ENCODE assay signal across 20 cellular contexts in genomic region chr2:96135621-96136020, GRCh38. TPM values are rescaled to one million over a fixed set of nuclear protein-coding genes. Genes with fewer than 3 reads are reported as not detected.
A peak's percentile ranks its signal among the peaks of the same experiment; 100 is the strongest.
DNase-seq lines count a peak whose midpoint lies in the region; ATAC-seq and TF ChIP-seq lines count a peak whose summit lies in the region.
"Had no signal": no experiment of that assay in that cellular context is flagged by ENCODE, and none has a peak within 500 bp of the region (broad histone marks: within the 10 kb centered on the region; RNA-seq: fewer than 3 reads in every experiment).

No MANE protein-coding gene starts in this region.

- peaks cover 31% of the 10 kb centered on the region for H3K4me1 Mint-ChIP-seq in activated T-cell treated with anti-CD3 and anti-CD28 coated beads, Interleukin-2, amount 50 U/mL, for 24 hours (ENCODE audit: low read depth)
- H3K4me1 Mint-ChIP-seq in dendritic cell treated with granulocyte-macrophage colony-stimulating factor and Interleukin-4, amounts not matched to agents 40 ng/mL and 50 ng/mL, for 4 days (ENCODE audit: low read depth) = peaks cover 9% of the 10 kb centered on the region

- no peak for ATAC-seq in left ventricle myocardium superior
- ATAC-seq in gastroesophageal sphincter = no peak
- ATAC-seq: A549, GM23338, HCT116, HepG2 had no signal

- no peak overlapping the region for H3K4me3 ChIP-seq in right atrium auricular region
- H3K4me3 ChIP-seq in neuronal stem cell (ENCODE audit: low read length in 2 of 2) = no peak overlapping the region
- no peak overlapping the region for H3K4me3 ChIP-seq in gastroesophageal sphincter
- H3K4me3 ChIP-seq: A549, GM23338 had no signal

- no peak for TF ChIP-seq POLR2A in gastroesophageal sphincter (IDR thresholded peaks at IDR 0.05)

- peak overlapping the region; percentile 66 for H3K27ac Mint-ChIP-seq in activated T-cell treated with anti-CD3 and anti-CD28 coated beads, Interleukin-2, amount 50 U/mL, for 24 hours
- peak overlapping the region; percentile 28 for H3K27ac Mint-ChIP-seq in dendritic cell treated with granulocyte-macrophage colony-stimulating factor and Interleukin-4, amounts not matched to agents 40 ng/mL and 50 ng/mL, for 4 days
- H3K27ac Mint-ChIP-seq: CD4-positive, alpha-beta T cell; GM23338; HFFc6 had no signal

- TF ChIP-seq CTCF in right atrium auricular region (IDR thresholded peaks at IDR 0.05) (no peak), gastroesophageal sphincter (IDR thresholded peaks at IDR 0.05) (no peak)

- no peak overlapping the region for H3K4me2 ChIP-seq in neuronal stem cell (ENCODE audit: insufficient read depth, low read length, poor library complexity, severe bottlenecking)
- H3K4me2 ChIP-seq: A549, GM23338 had no signal

- H3K23ac ChIP-seq in neuronal stem cell (ENCODE audit: low read depth, low read length, poor library complexity) = no peak overlapping the region

- H2AFZ ChIP-seq in neuronal stem cell (ENCODE audit: low read length) = no peak overlapping the region
- H2AFZ ChIP-seq: GM23338 had no signal

- no CpG with 5 or more reads among the region's 5 CpGs for WGBS in neuronal stem cell (ENCODE audit: extremely low coverage in 2 of 2, insufficient read length in 2 of 2, insufficient replicate concordance in 1 of 2), 2 donors
- WGBS in gastroesophageal sphincter (ENCODE audit: low coverage in 1 of 2), 2 donors = 74% methylated on average over 4 of the region's 5 CpGs; no CpG with 5 or more reads in 1 of the 2 donors

- peak overlapping the region; percentile 48 for H3K18ac ChIP-seq in neuronal stem cell (ENCODE audit: low read length)

- no peaks in the 10 kb centered on the region for H3K36me3 ChIP-seq in right atrium auricular region
- H3K36me3 ChIP-seq in neuronal stem cell (replicated peaks in 1 of 2; ENCODE audit: control insufficient read depth in 2 of 2, insufficient read depth in 2 of 2, low read length in 2 of 2) = no peaks in the 10 kb centered on the region
- H3K36me3 ChIP-seq in gastroesophageal sphincter = no peaks in the 10 kb centered on the region

- no peak for TF ChIP-seq EP300 in gastroesophageal sphincter (IDR thresholded peaks at IDR 0.05)

- H3K9me3 Mint-ChIP-seq in activated T-cell treated with anti-CD3 and anti-CD28 coated beads, Interleukin-2, amount 50 U/mL, for 24 hours = no peaks in the 10 kb centered on the region
- no peaks in the 10 kb centered on the region for H3K9me3 Mint-ChIP-seq in dendritic cell treated with granulocyte-macrophage colony-stimulating factor and Interleukin-4, amounts not matched to agents 40 ng/mL and 50 ng/mL, for 4 days
- H3K9me3 Mint-ChIP-seq: CD4-positive, alpha-beta T cell; GM23338; HFFc6 had no signal

- intact Hi-C loops in left ventricle myocardium superior (cut with micrococcal nuclease) = loop anchor here (5.0 kb wide), 1 partner anchor 37 kb away; no protein-coding TSS in a partner anchor
- intact Hi-C loops in dendritic cell treated with granulocyte-macrophage colony-stimulating factor and Interleukin-4, amounts not matched to agents 40 ng/mL and 50 ng/mL, for 4 days (cut with micrococcal nuclease) = no loop called here

- H3K27me3 Mint-ChIP-seq in activated T-cell treated with anti-CD3 and anti-CD28 coated beads, Interleukin-2, amount 50 U/mL, for 24 hours = no peaks in the 10 kb centered on the region
- peaks cover 21% of the 10 kb centered on the region for H3K27me3 Mint-ChIP-seq in dendritic cell treated with granulocyte-macrophage colony-stimulating factor and Interleukin-4, amounts not matched to agents 40 ng/mL and 50 ng/mL, for 4 days
- H3K27me3 Mint-ChIP-seq: CD4-positive, alpha-beta T cell had no signal

- H4K8ac ChIP-seq in neuronal stem cell (ENCODE audit: low read depth, low read length) = no peak overlapping the region

- no peaks in the 10 kb centered on the region for H3K9me3 ChIP-seq in right atrium auricular region
- peaks cover 0 to 2% of the 10 kb centered on the region in 2 donors for H3K9me3 ChIP-seq in neuronal stem cell (replicated peaks in 1 of 2; ENCODE audit: control insufficient read depth in 2 of 2, insufficient read depth in 1 of 2, low read depth in 1 of 2, low read length in 2 of 2)
- no peaks in the 10 kb centered on the region for H3K9me3 ChIP-seq in gastroesophageal sphincter
- H3K9me3 ChIP-seq: A549, Caco-2 had no signal

- no peaks in the 10 kb centered on the region for H3K27me3 ChIP-seq in right atrium auricular region
- peaks cover 0 to 66% (median 2%) of the 10 kb centered on the region in 3 experiments for H3K27me3 ChIP-seq in neuronal stem cell (ENCODE audit: control insufficient read depth in 3 of 3, insufficient read depth in 3 of 3, low read depth in 1 of 3, low read length in 3 of 3)
- peaks cover 49% of the 10 kb centered on the region for H3K27me3 ChIP-seq in gastroesophageal sphincter

- H2BK15ac ChIP-seq in neuronal stem cell (ENCODE audit: low read length) = no peak overlapping the region

- no peak for DNase-seq in activated T-cell treated with anti-CD3 and anti-CD28 coated beads, Interleukin-2, amount 50 U/mL, for 24 hours
- no peak for DNase-seq in activated T-cell treated with anti-CD3 and anti-CD28 coated beads, Interleukin-2, amount 50 U/mL, for 48 hours
- DNase-seq in left ventricle myocardium superior (peak; percentile 10), right atrium auricular region (ENCODE audit: low spot score) (no peak), neuronal stem cell (ENCODE audit: low spot score) (no peak), NCI-H1694 treated with DMSO at 0.1 percent for 48 hours (lab: John Stamatoyannopoulos, UW) (no peak)
- DNase-seq: AML-193, Caco-2, H7, HFFc6 had no signal

- no peaks in the 10 kb centered on the region for H3K79me1 ChIP-seq in neuronal stem cell (ENCODE audit: low read depth, low read length)

- H3K4ac ChIP-seq in neuronal stem cell (ENCODE audit: low read length) = no peak overlapping the region

- H2BK5ac ChIP-seq in neuronal stem cell (ENCODE audit: low read length) = no peak overlapping the region

- H3K4me1 ChIP-seq in right atrium auricular region (peaks cover 0 to 3% of the 10 kb centered on the region in 2 donors), neuronal stem cell (ENCODE audit: control insufficient read depth in 2 of 2, insufficient read depth in 1 of 2, low read depth in 1 of 2, low read length in 2 of 2) (no peaks in the 10 kb centered on the region), gastroesophageal sphincter (no peaks in the 10 kb centered on the region)
- H3K4me1 ChIP-seq: A549 had no signal

- H3K9ac ChIP-seq in neuronal stem cell (ENCODE audit: low read depth, low read length, poor library complexity) = peak overlapping the region; percentile 57

- H2BK12ac ChIP-seq in neuronal stem cell (ENCODE audit: low read length) = no peak overlapping the region

- H3K14ac ChIP-seq in neuronal stem cell (ENCODE audit: low read length) = no peak overlapping the region

- H2AK5ac ChIP-seq in neuronal stem cell (ENCODE audit: low read depth, low read length) = peak overlapping the region; percentile 40

- peak overlapping the region; percentile 20 for H3K4me3 Mint-ChIP-seq in activated T-cell treated with anti-CD3 and anti-CD28 coated beads, Interleukin-2, amount 50 U/mL, for 24 hours
- no peak overlapping the region for H3K4me3 Mint-ChIP-seq in dendritic cell treated with granulocyte-macrophage colony-stimulating factor and Interleukin-4, amounts not matched to agents 40 ng/mL and 50 ng/mL, for 4 days
- H3K4me3 Mint-ChIP-seq: CD4-positive, alpha-beta T cell; GM23338; HFFc6 had no signal

- H2BK120ac ChIP-seq in neuronal stem cell (ENCODE audit: low read depth, low read length) = no peak overlapping the region

- H3K27ac ChIP-seq in right atrium auricular region (no peak overlapping the region), neuronal stem cell (replicated peaks; ENCODE audit: low read length) (no peak overlapping the region), gastroesophageal sphincter (no peak overlapping the region)
- H3K27ac ChIP-seq: 22Rv1, A549, C4-2B had no signal

- no peak overlapping the region for H4K91ac ChIP-seq in neuronal stem cell (ENCODE audit: low read depth, low read length, poor library complexity)

- peaks cover 13% of the 10 kb centered on the region for H3K36me3 Mint-ChIP-seq in activated T-cell treated with anti-CD3 and anti-CD28 coated beads, Interleukin-2, amount 50 U/mL, for 24 hours (ENCODE audit: low read depth)
- H3K36me3 Mint-ChIP-seq in dendritic cell treated with granulocyte-macrophage colony-stimulating factor and Interleukin-4, amounts not matched to agents 40 ng/mL and 50 ng/mL, for 4 days (ENCODE audit: low read depth) = no peaks in the 10 kb centered on the region

RNA-seq across cellular contexts. Expression of gene ASTL, which starts 2.7 kb away (rescaled TPM):
- total RNA-seq in left ventricle myocardium superior (not detected), right atrium auricular region (not detected), gastroesophageal sphincter (not detected)
- polyA plus RNA-seq in neuronal stem cell (2013, experiment 1 of 2) = not detected
- polyA plus RNA-seq in neuronal stem cell (2013, experiment 2 of 2) = 0.04 TPM
- total RNA-seq: GM23338, H7, HepG2 had no signal
- polyA plus RNA-seq: A549, BJ, HepG2 had no signal

RNA-seq across cellular contexts. Expression of gene DUSP2, which starts 9.6 kb away (rescaled TPM):
- total RNA-seq in left ventricle myocardium superior (1.9 TPM), right atrium auricular region (1 to 10 TPM; 4.0 to 9.0 TPM), gastroesophageal sphincter (1 to 10 TPM in 1 of 4 donors, under 1 TPM in 2, not detected in 1; 0.23 to 5.4 (median 0.40) TPM)
- polyA plus RNA-seq in neuronal stem cell (2013, experiment 1 of 2) = 0.59 TPM
- 0.58 TPM for polyA plus RNA-seq in neuronal stem cell (2013, experiment 2 of 2)
- total RNA-seq: HepG2 had no signal
- polyA plus RNA-seq: HepG2 had no signal

RNA-seq across cellular contexts. Expression of gene ADRA2B, which starts 19.2 kb away (rescaled TPM):
- total RNA-seq in left ventricle myocardium superior (5.0 TPM), right atrium auricular region (1 to 10 TPM in 1 of 2 donors, under 1 TPM in 1; 0.47 to 1.4 TPM), gastroesophageal sphincter (1 to 10 TPM; 1.3 to 4.9 (median 2.1) TPM)
- polyA plus RNA-seq in neuronal stem cell (2013, experiment 1 of 2) = 3.6 TPM
- polyA plus RNA-seq in neuronal stem cell (2013, experiment 2 of 2) = 3.7 TPM
- total RNA-seq: HepG2, HFFc6 had no signal
- polyA plus RNA-seq: BJ, HepG2 had no signal
